In the genomic region with DNA sequence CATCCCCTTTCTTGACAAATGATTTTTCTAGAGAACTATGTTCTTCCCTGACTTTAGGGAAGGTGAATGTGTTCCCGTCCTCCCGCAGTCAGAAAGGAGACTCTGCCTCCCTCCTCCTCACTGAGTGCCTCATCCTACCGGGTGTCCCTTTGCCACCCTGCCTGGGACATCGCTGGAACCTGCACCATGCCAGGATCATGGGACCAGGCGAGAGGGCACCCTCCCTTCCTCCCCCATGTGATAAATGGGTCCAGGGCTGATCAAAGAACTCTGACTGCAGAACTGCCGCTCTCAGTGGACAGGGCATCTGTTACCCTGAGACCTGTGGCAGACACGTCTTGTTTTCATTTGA, we compare ENCODE assay signal across 1 cellular context.
TF ChIP-seq lines count a peak whose summit lies in the region.

No MANE protein-coding gene starts in this region.

TF ChIP-seq in endothelial cell of umbilical vein, 7 proteins besides CTCF, POLR2A, EP300 and RAD21:
- peak; percentile 28 for TF ChIP-seq POLR2AphosphoS5 (IDR thresholded peaks at IDR 0.05; ENCODE audit: insufficient read depth, low read depth, low read length)
- TF ChIP-seq JUN (IDR thresholded peaks at IDR 0.05; ENCODE audit: borderline replicate concordance, insufficient read depth, insufficient read length, low read depth), result no peak
- no peak for TF ChIP-seq MYC (IDR thresholded peaks at IDR 0.05; ENCODE audit: low read depth, low read length)
